31 cellular contexts compared by ENCODE assay signal in genomic region chr5:42654645-42655044, GRCh38.
"Had no signal": no experiment of that assay in that cellular context is flagged by ENCODE, and none has a peak within 500 bp of the region (broad histone marks: within the 10 kb centered on the region; RNA-seq: fewer than 3 reads in every experiment).

No MANE protein-coding gene starts in this region.

- H3K36me3 ChIP-seq: adrenal gland, brain microvascular endothelial cell, breast epithelium had no signal

- H3K27me3 ChIP-seq: adrenal gland, body of pancreas, brain microvascular endothelial cell, breast epithelium had no signal

- ATAC-seq: activated CD8-positive, alpha-beta T cell treated with anti-CD3 and anti-CD28 coated beads for 36 hours; activated naive CD4-positive, alpha-beta T cell treated with anti-CD3 and anti-CD28 coated beads, Interleukin-2, amount 50 U/mL, for 72 hours; activated T-cell treated with anti-CD3 and anti-CD28 coated beads, Interleukin-2, amount 50 U/mL, for 4 hours; activated T-cell treated with anti-CD3 and anti-CD28 coated beads, Interleukin-2, amount 50 U/mL, for 72 hours; activated T-helper 17 cell treated with anti-CD3 and anti-CD28 coated beads, Interleukin-2, amount 50 U/mL, for 72 hours; body of pancreas had no signal

- H3K4me3 ChIP-seq: adrenal gland, body of pancreas, breast epithelium had no signal

- H3K27ac ChIP-seq: adrenal gland, body of pancreas, brain microvascular endothelial cell, breast epithelium, VCaP had no signal

- DNase-seq: activated B cell treated with CpG ODN at 0.5 μM for 24 hours; activated CD4-positive, alpha-beta memory T cell treated with anti-CD3 and anti-CD28 coated beads for 36 hours; activated CD4-positive, alpha-beta T cell treated with anti-CD3 and anti-CD28 coated beads for 4 hours; activated CD4-positive, alpha-beta T cell treated with anti-CD3 and anti-CD28 coated beads, Interleukin-2, amount 10 ng/mL, durations not matched to agents 24 days and 14 days; activated CD4-positive, alpha-beta T cell treated with anti-CD3 and anti-CD28 coated beads, Interleukin-2, amount 50 U/mL, for 1 hour; activated CD4-positive, alpha-beta T cell treated with anti-CD3 and anti-CD28 coated beads, Interleukin-2, amount 50 U/mL, for 4 hours; activated CD4-positive, CD25-positive, alpha-beta regulatory T cell treated with anti-CD3 and anti-CD28 coated beads, Interleukin-2, amount 50 U/mL, for 72 hours; activated CD8-positive, alpha-beta memory T cell treated with anti-CD3 and anti-CD28 coated beads, Interleukin-2, amount 50 U/mL, for 4 hours; activated CD8-positive, alpha-beta T cell treated with anti-CD3 and anti-CD28 coated beads for 36 hours; activated effector memory CD4-positive, alpha-beta T cell treated with anti-CD3 and anti-CD28 coated beads, Interleukin-2, amount 50 U/mL, for 16 hours; activated gamma-delta T cell treated with Interleukin-2 at 50 U/mL for 16 hours; activated naive CD4-positive, alpha-beta T cell; activated naive CD4-positive, alpha-beta T cell treated with anti-CD3 and anti-CD28 coated beads for 36 hours; activated naive CD4-positive, alpha-beta T cell treated with anti-CD3 and anti-CD28 coated beads, Interleukin-2, amount 50 U/mL, for 16 hours; activated naive CD8-positive, alpha-beta T cell treated with anti-CD3 and anti-CD28 coated beads for 36 hours; activated T-cell treated with anti-CD3 and anti-CD28 coated beads for 4 hours; activated T-cell treated with anti-CD3 and anti-CD28 coated beads, Interleukin-2, amount 50 U/mL, for 1 hour; activated T-cell treated with anti-CD3 and anti-CD28 coated beads, Interleukin-2, amount 50 U/mL, for 4 hours; activated T-cell treated with anti-CD3 and anti-CD28 coated beads, Interleukin-2, amount 50 U/mL, for 72 hours; adrenal gland; amniotic stem cell; aorta; body of pancreas; brain microvascular endothelial cell; central memory CD4-positive, alpha-beta T cell; T-helper 2 cell; T-helper 9 cell had no signal

- H3K9me3 ChIP-seq: adrenal gland, body of pancreas, breast epithelium had no signal

- H3K4me1 ChIP-seq: body of pancreas had no signal
